Comparison of ENCODE assay signal across 8 cellular contexts in genomic region chr1:64137569-64137936, GRCh38.
"Had no signal": no experiment of that assay in that cellular context is flagged by ENCODE, and none has a peak within 500 bp of the region (broad histone marks: within the 10 kb centered on the region; RNA-seq: fewer than 3 reads in every experiment).

No MANE protein-coding gene starts in this region.

- H3K36me3 Mint-ChIP-seq: activated CD4-positive, alpha-beta memory T cell treated with anti-CD3 and anti-CD28 coated beads for 36 hours; activated CD8-positive, alpha-beta memory T cell treated with anti-CD3 and anti-CD28 coated beads, Interleukin-2, amount 10 ng/mL, durations not matched to agents 7 days and 5 days; activated naive CD4-positive, alpha-beta T cell treated with anti-CD3 and anti-CD28 coated beads, Interleukin-2, amount 50 U/mL, for 24 hours had no signal

- H3K4me3 Mint-ChIP-seq: activated CD4-positive, alpha-beta memory T cell treated with anti-CD3 and anti-CD28 coated beads for 36 hours; activated CD8-positive, alpha-beta memory T cell treated with anti-CD3 and anti-CD28 coated beads, Interleukin-2, amount 10 ng/mL, durations not matched to agents 7 days and 5 days; activated naive CD4-positive, alpha-beta T cell treated with anti-CD3 and anti-CD28 coated beads, Interleukin-2, amount 50 U/mL, for 24 hours; activated T-cell treated with anti-CD3 and anti-CD28 coated beads, Interleukin-2, amount 50 U/mL, for 24 hours; neural crest cell had no signal

- H3K4me1 Mint-ChIP-seq: activated CD8-positive, alpha-beta memory T cell treated with anti-CD3 and anti-CD28 coated beads, Interleukin-2, amount 10 ng/mL, durations not matched to agents 7 days and 5 days; activated naive CD4-positive, alpha-beta T cell treated with anti-CD3 and anti-CD28 coated beads, Interleukin-2, amount 50 U/mL, for 24 hours had no signal

- H3K9me3 ChIP-seq: ovary, stomach, testis had no signal

- H3K27ac Mint-ChIP-seq: activated CD4-positive, alpha-beta memory T cell treated with anti-CD3 and anti-CD28 coated beads for 36 hours; activated CD8-positive, alpha-beta memory T cell treated with anti-CD3 and anti-CD28 coated beads, Interleukin-2, amount 10 ng/mL, durations not matched to agents 7 days and 5 days; activated naive CD4-positive, alpha-beta T cell treated with anti-CD3 and anti-CD28 coated beads, Interleukin-2, amount 50 U/mL, for 24 hours; activated T-cell treated with anti-CD3 and anti-CD28 coated beads, Interleukin-2, amount 50 U/mL, for 24 hours had no signal

- H3K9me3 Mint-ChIP-seq: activated CD4-positive, alpha-beta memory T cell treated with anti-CD3 and anti-CD28 coated beads for 36 hours; activated naive CD4-positive, alpha-beta T cell treated with anti-CD3 and anti-CD28 coated beads, Interleukin-2, amount 50 U/mL, for 24 hours; activated T-cell treated with anti-CD3 and anti-CD28 coated beads, Interleukin-2, amount 50 U/mL, for 24 hours had no signal

- H3K27ac ChIP-seq: ovary, testis had no signal

- H3K36me3 ChIP-seq: ovary had no signal

- H3K4me3 ChIP-seq: ovary, stomach, testis had no signal
